ENCODE assay signal across 25 cellular contexts in genomic region chr1:159307338-159307737, GRCh38. TPM values are rescaled to one million over a fixed set of nuclear protein-coding genes. Genes with fewer than 3 reads are reported as not detected.
"Had no signal": no experiment of that assay in that cellular context is flagged by ENCODE, and none has a peak within 500 bp of the region (broad histone marks: within the 10 kb centered on the region; RNA-seq: fewer than 3 reads in every experiment).

No MANE protein-coding gene starts in this region.

- H3K36me3 ChIP-seq: esophagus squamous epithelium, gastroesophageal sphincter, left lung, lower lobe of right lung, prostate gland, spleen, tibial artery had no signal

- H3K9me3 ChIP-seq: esophagus squamous epithelium, gastroesophageal sphincter, left lung, lower lobe of right lung, prostate gland, spleen, tibial artery had no signal

- H3K27ac Mint-ChIP-seq: effector memory CD8-positive, alpha-beta T cell; memory B cell; nephron progenitor cell; stimulated activated memory B cell treated with anti-CD40 and anti-IgM and Interleukin-4, amounts not matched to agents 10 μg/mL and 1 μg/mL and 100 μg/mL, for 72 hours; stimulated activated naive CD8-positive, alpha-beta T cell treated with anti-CD3 and anti-CD28 coated beads, Interleukin-15, Interleukin-2, amounts not matched to agents 100 ng/mL and 50 ng/mL, for 24 hours had no signal

- H3K4me1 ChIP-seq: esophagus squamous epithelium, gastroesophageal sphincter, left lung, lower lobe of right lung, parathyroid adenoma, prostate gland, spleen, tibial artery had no signal

- H3K27ac ChIP-seq: esophagus squamous epithelium, gastroesophageal sphincter, left lung, lower lobe of right lung, parathyroid adenoma, prostate gland, spleen, tibial artery had no signal

- H3K27me3 ChIP-seq: gastroesophageal sphincter, left lung, tibial artery had no signal

- ATAC-seq: effector memory CD8-positive, alpha-beta T cell; gastroesophageal sphincter; left lung; lower lobe of right lung; sciatic nerve; stimulated activated memory B cell treated with anti-CD40 and anti-IgM and Interleukin-4, amounts not matched to agents 10 μg/mL and 1 μg/mL and 100 μg/mL, for 72 hours had no signal

- H3K9ac ChIP-seq: parathyroid adenoma had no signal

- H3K4me3 ChIP-seq: esophagus squamous epithelium, gastroesophageal sphincter, left lung, lower lobe of right lung, prostate gland, spleen, tibial artery had no signal

- H3K4me1 Mint-ChIP-seq: central memory CD8-positive, alpha-beta T cell; nephron progenitor cell; stimulated activated memory B cell treated with anti-CD40 and anti-IgM and Interleukin-4, amounts not matched to agents 10 μg/mL and 1 μg/mL and 100 μg/mL, for 72 hours had no signal

- H3K4me3 Mint-ChIP-seq: central memory CD8-positive, alpha-beta T cell; effector memory CD8-positive, alpha-beta T cell; memory B cell; nephron progenitor cell; stimulated activated memory B cell treated with anti-CD40 and anti-IgM and Interleukin-4, amounts not matched to agents 10 μg/mL and 1 μg/mL and 100 μg/mL, for 72 hours; stimulated activated naive CD8-positive, alpha-beta T cell treated with anti-CD3 and anti-CD28 coated beads, Interleukin-15, Interleukin-2, amounts not matched to agents 100 ng/mL and 50 ng/mL, for 24 hours had no signal

- H3K9me3 Mint-ChIP-seq: central memory CD8-positive, alpha-beta T cell; effector memory CD8-positive, alpha-beta T cell; memory B cell; nephron progenitor cell; stimulated activated memory B cell treated with anti-CD40 and anti-IgM and Interleukin-4, amounts not matched to agents 10 μg/mL and 1 μg/mL and 100 μg/mL, for 72 hours; stimulated activated naive CD8-positive, alpha-beta T cell treated with anti-CD3 and anti-CD28 coated beads, Interleukin-15, Interleukin-2, amounts not matched to agents 100 ng/mL and 50 ng/mL, for 24 hours had no signal

- DNase-seq: effector memory CD8-positive, alpha-beta T cell; esophagus squamous epithelium; foreskin fibroblast; glutamatergic neuron; islet precursor cell; left lung; lower lobe of right lung; midbrain; nephron progenitor cell; spleen; stimulated activated CD4-positive, alpha-beta T cell treated with anti-CD3 and anti-CD28 coated beads, Interleukin-15, amount 100 ng/mL, for 24 hours; stimulated activated CD4-positive, alpha-beta T cell treated with anti-CD3 and anti-CD28 coated beads, Interleukin-1b, Interleukin-23, amount 100 ng/mL, for 48 hours; stimulated activated CD4-positive, alpha-beta T cell treated with anti-CD3 and anti-CD28 coated beads, Interleukin-4, amount 100 ng/mL, for 24 hours; tibial artery had no signal

- H3K36me3 Mint-ChIP-seq: memory B cell; stimulated activated memory B cell treated with anti-CD40 and anti-IgM and Interleukin-4, amounts not matched to agents 10 μg/mL and 1 μg/mL and 100 μg/mL, for 72 hours had no signal

RNA-seq across cellular contexts. Expression of gene FCER1A, which starts 5.2 kb away (rescaled TPM):
- total RNA-seq: epithelial cell of proximal tubule, omental fat pad, renal cortical epithelial cell had no signal
